15 cellular contexts compared by ENCODE assay signal in the genomic region with DNA sequence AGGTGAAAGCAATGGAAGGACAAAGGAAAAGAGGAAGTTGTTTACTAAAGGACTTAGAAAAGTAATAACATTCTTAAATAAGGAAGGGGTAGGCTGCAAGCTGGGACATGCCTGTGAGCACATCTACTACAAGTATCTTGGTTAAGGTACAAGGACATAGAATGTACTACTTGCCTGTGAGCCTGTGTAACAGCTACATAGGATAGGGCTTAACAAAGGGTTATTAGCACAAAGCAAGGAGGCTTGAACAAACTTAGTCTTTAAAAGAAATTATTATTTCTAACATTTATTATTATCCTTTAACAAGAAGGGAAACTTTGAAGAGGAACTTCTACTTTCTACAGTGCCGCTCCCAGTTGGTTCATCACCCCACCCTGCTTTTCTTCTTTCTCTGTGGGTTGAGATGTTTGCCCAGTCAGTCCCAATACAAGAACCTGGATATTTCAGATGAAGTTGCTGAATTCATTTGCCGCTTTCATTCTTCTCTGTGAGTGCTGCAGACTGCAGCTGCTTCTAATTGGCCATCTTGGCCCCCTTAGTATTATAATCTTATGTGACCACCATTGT.
DNase-seq lines count a peak whose midpoint lies in the region; ATAC-seq and TF ChIP-seq lines count a peak whose summit lies in the region.
"Had no signal": no experiment of that assay in that cellular context is flagged by ENCODE, and none has a peak within 500 bp of the region (broad histone marks: within the 10 kb centered on the region; RNA-seq: fewer than 3 reads in every experiment).

No MANE protein-coding gene starts in this region.

- no peaks in the 10 kb centered on the region for H3K36me3 ChIP-seq in mucosa of descending colon (ENCODE audit: low read depth)

- no peak overlapping the region for H3K4me3 ChIP-seq in mucosa of descending colon
- H3K4me3 ChIP-seq: coronary artery had no signal

- no CpG with 5 or more reads among the region's 2 CpGs for WGBS in H9 (ENCODE audit: extremely low coverage, insufficient read length, low lambda C conversion rate)

- H3K4me1 Mint-ChIP-seq in H9: peaks cover 38 to 40% of the 10 kb centered on the region in 2 experiments

- no peaks in the 10 kb centered on the region for H4K20me1 ChIP-seq in H9 (ENCODE audit: control insufficient read depth, insufficient read depth, insufficient read length)

- H3K4me1 ChIP-seq in H9 (ENCODE audit: insufficient read depth, low read length): peaks cover 6% of the 10 kb centered on the region; the same call in 1 of the 2 replicates
- H3K4me1 ChIP-seq in mucosa of descending colon (ENCODE audit: low read depth): no peaks in the 10 kb centered on the region

- no peak overlapping the region for H2BK20ac ChIP-seq in H9 (ENCODE audit: low read depth, low read length, poor library complexity, severe bottlenecking)

- no peaks in the 10 kb centered on the region for H3K23me2 ChIP-seq in H9 (ENCODE audit: insufficient read length, low read depth, low read length, poor library complexity, severe bottlenecking)

- no peak overlapping the region for H3T11ph ChIP-seq in H9 (ENCODE audit: low read length)

- no peak overlapping the region for H2BK120ac ChIP-seq in H9 (ENCODE audit: low read depth, low read length, poor library complexity, severe bottlenecking)

- intact Hi-C loops in mucosa of descending colon (cut with DNase I, micrococcal nuclease): no loop called here

- H3K9ac ChIP-seq in H9 (ENCODE audit: extremely low read depth, insufficient read length, low read length): no peak overlapping the region

- no peak overlapping the region for H3K56ac ChIP-seq in H9 (ENCODE audit: insufficient read length, low read depth, low read length)

- DNase-seq in CD1c-positive myeloid dendritic cell (ENCODE audit: extremely low spot score) (peak; percentile 29), H9 (no peak), SKM-1 (lab: John Stamatoyannopoulos, UW; ENCODE audit: unreplicated experiment) (peak; percentile 17), NCI-H510A treated with DMSO at 0.1 percent for 48 hours (lab: John Stamatoyannopoulos, UW) (no peak), NCI-H1417 treated with DMSO at 0.1 percent for 48 hours (lab: John Stamatoyannopoulos, UW) (no peak), mucosa of descending colon (no peak)
- DNase-seq: activated CD8-positive, alpha-beta memory T cell treated with anti-CD3 and anti-CD28 coated beads, Interleukin-2, amount 50 U/mL, for 4 hours; activated naive CD8-positive, alpha-beta T cell treated with anti-CD3 and anti-CD28 coated beads, Interleukin-2, amount 50 U/mL, for 24 hours; NCI-H187; NCI-H774; stimulated activated CD4-positive, alpha-beta T cell treated with anti-CD3 and anti-CD28 coated beads, Interleukin-4, amount 100 ng/mL, for 24 hours; stimulated activated naive CD4-positive, alpha-beta T cell had no signal

- H2BK15ac ChIP-seq in H9 (ENCODE audit: low read depth, low read length): no peak overlapping the region

- ATAC-seq in mucosa of descending colon: no peak
- ATAC-seq in HG03469 (IDR thresholded peaks at IDR 0.05; ENCODE audit: unreplicated experiment): no peak
- ATAC-seq: activated naive CD8-positive, alpha-beta T cell treated with anti-CD3 and anti-CD28 coated beads, Interleukin-2, amount 50 U/mL, for 24 hours had no signal

- H3K27me3 Mint-ChIP-seq in H9 (ENCODE audit: low read depth): no peaks in the 10 kb centered on the region
- H3K27me3 Mint-ChIP-seq: activated naive CD8-positive, alpha-beta T cell treated with anti-CD3 and anti-CD28 coated beads, Interleukin-2, amount 50 U/mL, for 24 hours had no signal

- H3K27me3 ChIP-seq in H9 (ENCODE audit: insufficient read depth, low read length) (no peaks in the 10 kb centered on the region), layer of hippocampus (ENCODE audit: control insufficient read depth, insufficient read depth, low read length) (no peaks in the 10 kb centered on the region)

- H3K4ac ChIP-seq in H9 (ENCODE audit: low read depth, low read length): no peak overlapping the region

- H3K4me2 ChIP-seq in H9 (ENCODE audit: insufficient read depth, insufficient read length, low read length): no peak overlapping the region

- no peak overlapping the region for H2AK5ac ChIP-seq in H9 (ENCODE audit: insufficient read length, low read length)

- H4K5ac ChIP-seq in H9 (ENCODE audit: insufficient read length, low read depth, low read length): no peak overlapping the region

- no peaks in the 10 kb centered on the region for H3K79me2 ChIP-seq in H9 (ENCODE audit: insufficient read depth, low read length)

- no peaks in the 10 kb centered on the region for H3K9me3 ChIP-seq in H9 (ENCODE audit: control insufficient read depth, low read depth, low read length)
- no peaks in the 10 kb centered on the region for H3K9me3 ChIP-seq in mucosa of descending colon

- H3K36me3 Mint-ChIP-seq in H9 (ENCODE audit: insufficient read depth in 1 of 3, low read depth in 3 of 3): peaks cover 9 to 12% (median 11%) of the 10 kb centered on the region in 3 experiments

- H2AFZ ChIP-seq in H9 (ENCODE audit: low read length): no peak overlapping the region

- H2BK12ac ChIP-seq in H9 (ENCODE audit: insufficient read length, low read depth, low read length): no peak overlapping the region

- H3K23ac ChIP-seq in H9 (ENCODE audit: insufficient read length, low read depth, low read length): no peak overlapping the region

- H2BK5ac ChIP-seq in H9 (ENCODE audit: insufficient read length, low read length): no peak overlapping the region

- H3K27ac Mint-ChIP-seq in H9: peak overlapping the region in 2 of 3 experiments; percentile 90 to 93; a peak in 5 of 7 replicates
- H3K27ac Mint-ChIP-seq: activated naive CD8-positive, alpha-beta T cell treated with anti-CD3 and anti-CD28 coated beads, Interleukin-2, amount 50 U/mL, for 24 hours had no signal

- no peak for TF ChIP-seq CTCF in H9 (conservative IDR thresholded peaks at IDR 0.05)
- TF ChIP-seq CTCF in mucosa of descending colon (IDR thresholded peaks at IDR 0.05): no peak

- H3K9me3 Mint-ChIP-seq in H9: peaks cover 2 to 4% of the 10 kb centered on the region in 2 experiments; a peak in 1 of 5 replicates

- H3K14ac ChIP-seq in H9 (ENCODE audit: insufficient read depth, low read length): no peak overlapping the region

- no peak overlapping the region for H3K18ac ChIP-seq in H9 (ENCODE audit: insufficient read length, low read depth, low read length)

- H4K8ac ChIP-seq in H9 (replicated peaks; ENCODE audit: insufficient read length, low read depth, low read length): no peak overlapping the region

- H3K27ac ChIP-seq in H9 (ENCODE audit: insufficient read length, low read depth, low read length) (peak overlapping the region; percentile 62), layer of hippocampus (ENCODE audit: low read depth, low read length) (peak overlapping the region; percentile 57)

- no peak overlapping the region for H3K4me3 Mint-ChIP-seq in H9
- H3K4me3 Mint-ChIP-seq: activated naive CD8-positive, alpha-beta T cell treated with anti-CD3 and anti-CD28 coated beads, Interleukin-2, amount 50 U/mL, for 24 hours had no signal

- H4K91ac ChIP-seq in H9 (ENCODE audit: insufficient read length, low read depth, low read length): no peak overlapping the region

- H3K79me1 ChIP-seq in H9 (ENCODE audit: insufficient read depth, low read depth, low read length, poor library complexity, severe bottlenecking): no peaks in the 10 kb centered on the region

Comparison
In these comparisons a context has a peak if more than half of its experiments do, and no peak if none do; other contexts are left out.
1. DNase-seq: peak in CD1c-positive myeloid dendritic cell (single experiment) and SKM-1 (single experiment); none in H9 (single experiment), NCI-H510A treated with DMSO at 0.1 percent for 48 hours (single experiment), NCI-H1417 treated with DMSO at 0.1 percent for 48 hours (single experiment) and mucosa of descending colon (0 of 3).